In the genomic region with DNA sequence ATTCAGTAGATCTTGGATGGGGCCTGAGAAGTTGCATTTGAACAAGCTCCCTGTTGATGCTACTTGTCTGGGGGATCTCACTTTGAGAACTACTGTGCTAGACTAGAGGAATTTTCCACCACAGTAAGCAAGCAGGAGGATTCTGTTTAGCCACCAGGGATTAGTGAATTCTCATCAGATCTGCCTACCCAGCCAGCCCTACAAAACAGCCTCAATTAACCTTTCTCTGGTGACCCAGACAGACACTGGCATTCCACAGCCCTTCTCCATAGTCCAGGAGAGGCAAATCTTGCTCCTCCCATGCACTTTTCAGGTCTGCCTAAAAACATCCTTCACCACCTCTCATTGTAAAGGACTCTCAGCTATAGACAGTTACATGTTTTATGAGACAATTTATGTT, we compare ENCODE assay signal across 1 cellular context.
TF ChIP-seq lines count a peak whose summit lies in the region.

No MANE protein-coding gene starts in this region.

TF ChIP-seq in GM23338, 12 proteins besides CTCF, POLR2A, EP300 and RAD21:
- TF ChIP-seq, protein P1, sequence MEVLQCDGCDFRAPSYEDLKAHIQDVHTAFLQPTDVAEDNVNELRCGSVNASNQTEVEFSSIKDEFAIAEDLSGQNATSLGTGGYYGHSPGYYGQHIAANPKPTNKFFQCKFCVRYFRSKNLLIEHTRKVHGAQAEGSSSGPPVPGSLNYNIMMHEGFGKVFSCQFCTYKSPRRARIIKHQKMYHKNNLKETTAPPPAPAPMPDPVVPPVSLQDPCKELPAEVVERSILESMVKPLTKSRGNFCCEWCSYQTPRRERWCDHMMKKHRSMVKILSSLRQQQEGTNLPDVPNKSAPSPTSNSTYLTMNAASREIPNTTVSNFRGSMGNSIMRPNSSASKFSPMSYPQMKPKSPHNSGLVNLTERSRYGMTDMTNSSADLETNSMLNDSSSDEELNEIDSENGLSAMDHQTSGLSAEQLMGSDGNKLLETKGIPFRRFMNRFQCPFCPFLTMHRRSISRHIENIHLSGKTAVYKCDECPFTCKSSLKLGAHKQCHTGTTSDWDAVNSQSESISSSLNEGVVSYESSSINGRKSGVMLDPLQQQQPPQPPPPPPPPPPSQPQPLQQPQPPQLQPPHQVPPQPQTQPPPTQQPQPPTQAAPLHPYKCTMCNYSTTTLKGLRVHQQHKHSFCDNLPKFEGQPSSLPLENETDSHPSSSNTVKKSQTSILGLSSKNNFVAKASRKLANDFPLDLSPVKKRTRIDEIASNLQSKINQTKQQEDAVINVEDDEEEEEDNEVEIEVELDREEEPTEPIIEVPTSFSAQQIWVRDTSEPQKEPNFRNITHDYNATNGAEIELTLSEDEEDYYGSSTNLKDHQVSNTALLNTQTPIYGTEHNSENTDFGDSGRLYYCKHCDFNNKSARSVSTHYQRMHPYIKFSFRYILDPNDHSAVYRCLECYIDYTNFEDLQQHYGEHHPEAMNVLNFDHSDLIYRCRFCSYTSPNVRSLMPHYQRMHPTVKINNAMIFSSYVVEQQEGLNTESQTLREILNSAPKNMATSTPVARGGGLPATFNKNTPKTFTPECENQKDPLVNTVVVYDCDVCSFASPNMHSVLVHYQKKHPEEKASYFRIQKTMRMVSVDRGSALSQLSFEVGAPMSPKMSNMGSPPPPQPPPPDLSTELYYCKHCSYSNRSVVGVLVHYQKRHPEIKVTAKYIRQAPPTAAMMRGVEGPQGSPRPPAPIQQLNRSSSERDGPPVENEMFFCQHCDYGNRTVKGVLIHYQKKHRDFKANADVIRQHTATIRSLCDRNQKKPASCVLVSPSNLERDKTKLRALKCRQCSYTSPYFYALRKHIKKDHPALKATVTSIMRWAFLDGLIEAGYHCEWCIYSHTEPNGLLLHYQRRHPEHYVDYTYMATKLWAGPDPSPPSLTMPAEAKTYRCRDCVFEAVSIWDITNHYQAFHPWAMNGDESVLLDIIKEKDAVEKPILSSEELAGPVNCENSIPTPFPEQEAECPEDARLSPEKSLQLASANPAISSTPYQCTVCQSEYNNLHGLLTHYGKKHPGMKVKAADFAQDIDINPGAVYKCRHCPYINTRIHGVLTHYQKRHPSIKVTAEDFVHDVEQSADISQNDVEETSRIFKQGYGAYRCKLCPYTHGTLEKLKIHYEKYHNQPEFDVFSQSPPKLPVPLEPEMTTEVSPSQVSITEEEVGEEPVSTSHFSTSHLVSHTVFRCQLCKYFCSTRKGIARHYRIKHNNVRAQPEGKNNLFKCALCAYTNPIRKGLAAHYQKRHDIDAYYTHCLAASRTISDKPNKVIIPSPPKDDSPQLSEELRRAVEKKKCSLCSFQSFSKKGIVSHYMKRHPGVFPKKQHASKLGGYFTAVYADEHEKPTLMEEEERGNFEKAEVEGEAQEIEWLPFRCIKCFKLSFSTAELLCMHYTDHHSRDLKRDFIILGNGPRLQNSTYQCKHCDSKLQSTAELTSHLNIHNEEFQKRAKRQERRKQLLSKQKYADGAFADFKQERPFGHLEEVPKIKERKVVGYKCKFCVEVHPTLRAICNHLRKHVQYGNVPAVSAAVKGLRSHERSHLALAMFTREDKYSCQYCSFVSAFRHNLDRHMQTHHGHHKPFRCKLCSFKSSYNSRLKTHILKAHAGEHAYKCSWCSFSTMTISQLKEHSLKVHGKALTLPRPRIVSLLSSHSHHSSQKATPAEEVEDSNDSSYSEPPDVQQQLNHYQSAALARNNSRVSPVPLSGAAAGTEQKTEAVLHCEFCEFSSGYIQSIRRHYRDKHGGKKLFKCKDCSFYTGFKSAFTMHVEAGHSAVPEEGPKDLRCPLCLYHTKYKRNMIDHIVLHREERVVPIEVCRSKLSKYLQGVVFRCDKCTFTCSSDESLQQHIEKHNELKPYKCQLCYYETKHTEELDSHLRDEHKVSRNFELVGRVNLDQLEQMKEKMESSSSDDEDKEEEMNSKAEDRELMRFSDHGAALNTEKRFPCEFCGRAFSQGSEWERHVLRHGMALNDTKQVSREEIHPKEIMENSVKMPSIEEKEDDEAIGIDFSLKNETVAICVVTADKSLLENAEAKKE (CRISPR knock-in tag; IDR thresholded peaks at IDR 0.05) = no peak
- TF ChIP-seq ZNF114 (CRISPR knock-in tag; IDR thresholded peaks at IDR 0.05) = no peak
- TF ChIP-seq CREB1 (CRISPR knock-in tag; IDR thresholded peaks at IDR 0.05; ENCODE audit: low read depth) = no peak
- TF ChIP-seq POLR2AphosphoS5 (IDR thresholded peaks at IDR 0.05; ENCODE audit: low read depth) = no peak
